16 cellular contexts compared by ENCODE assay signal in the genomic region with DNA sequence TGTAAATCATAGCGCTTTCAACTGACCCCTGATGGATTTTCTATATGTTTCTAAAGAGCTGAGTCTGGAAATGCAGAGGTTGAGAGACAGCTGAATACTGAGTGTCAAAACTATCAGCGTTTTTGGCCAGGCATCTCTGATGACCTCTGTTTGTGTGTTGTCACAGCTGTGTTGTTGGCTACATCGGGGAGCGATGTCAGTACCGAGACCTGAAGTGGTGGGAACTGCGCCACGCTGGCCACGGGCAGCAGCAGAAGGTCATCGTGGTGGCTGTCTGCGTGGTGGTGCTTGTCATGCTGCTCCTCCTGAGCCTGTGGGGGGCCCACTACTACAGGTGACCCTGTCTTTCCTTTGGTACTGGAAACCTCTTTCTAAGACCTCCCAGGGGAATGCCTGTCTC.
"Had no signal": no experiment of that assay in that cellular context is flagged by ENCODE, and none has a peak within 500 bp of the region (broad histone marks: within the 10 kb centered on the region; RNA-seq: fewer than 3 reads in every experiment).

No MANE protein-coding gene starts in this region.

- H3K27me3 ChIP-seq: ovary, testis, transverse colon had no signal

- H3K9me3 ChIP-seq: heart left ventricle, left ventricle myocardium inferior, mucosa of descending colon, ovary, testis, transverse colon had no signal

- H3K4me3 ChIP-seq: heart left ventricle, left ventricle myocardium inferior, lung, mucosa of descending colon, ovary, testis, transverse colon had no signal

- DNase-seq: activated CD4-positive, alpha-beta memory T cell treated with anti-CD3 and anti-CD28 coated beads for 36 hours; activated CD4-positive, CD25-positive, alpha-beta regulatory T cell treated with anti-CD3 and anti-CD28 coated beads, Interleukin-2, amount 50 U/mL, for 72 hours; activated CD8-positive, alpha-beta memory T cell treated with anti-CD3 and anti-CD28 coated beads, Interleukin-2, amount 50 U/mL, for 48 hours; activated gamma-delta T cell; activated naive CD4-positive, alpha-beta T cell treated with anti-CD3 and anti-CD28 coated beads, Interleukin-2, amount 50 U/mL, for 16 hours; activated T-cell treated with anti-CD3 and anti-CD28 coated beads, Interleukin-2, amount 50 U/mL, for 24 hours; amniotic stem cell; left ventricle myocardium inferior; ovary; stimulated activated naive CD8-positive, alpha-beta T cell treated with anti-CD3 and anti-CD28 coated beads, Interleukin-15, Interleukin-2, amounts not matched to agents 100 U/mL and 50 U/mL, for 24 hours; T1000; testis; transverse colon had no signal

- ATAC-seq: stimulated activated naive CD8-positive, alpha-beta T cell treated with anti-CD3 and anti-CD28 coated beads, Interleukin-15, Interleukin-2, amounts not matched to agents 100 U/mL and 50 U/mL, for 24 hours had no signal

- H3K4me1 ChIP-seq: left ventricle myocardium inferior, testis had no signal

- H3K36me3 ChIP-seq: heart left ventricle, left ventricle myocardium inferior, ovary, transverse colon had no signal

- H3K27ac ChIP-seq: heart left ventricle, left ventricle myocardium inferior, ovary, testis, transverse colon had no signal
